In genomic region chr18:39635966-39636365, GRCh38 we compare ENCODE assay signal across 33 cellular contexts.
"Had no signal": no experiment of that assay in that cellular context is flagged by ENCODE, and none has a peak within 500 bp of the region (broad histone marks: within the 10 kb centered on the region; RNA-seq: fewer than 3 reads in every experiment).

No MANE protein-coding gene starts in this region.

- H3K27ac ChIP-seq: epithelial cell of prostate, esophagus squamous epithelium, gastroesophageal sphincter, hepatocyte, parathyroid adenoma, psoas muscle, stomach, thyroid gland, upper lobe of left lung, vagina had no signal

- H3K27ac Mint-ChIP-seq: activated naive CD4-positive, alpha-beta T cell treated with anti-CD3 and anti-CD28 coated beads, Interleukin-2, amount 10 ng/mL, durations not matched to agents 7 days and 5 days; activated naive CD8-positive, alpha-beta T cell treated with anti-CD3 and anti-CD28 coated beads, Interleukin-2, amount 10 ng/mL, durations not matched to agents 7 days and 5 days; naive thymus-derived CD8-positive, alpha-beta T cell; stimulated activated naive B cell treated with anti-CD40 and anti-IgM and Interleukin-4, amounts not matched to agents 10 μg/mL and 1 μg/mL and 100 μg/mL, for 72 hours had no signal

- H3K36me3 Mint-ChIP-seq: activated naive CD4-positive, alpha-beta T cell treated with anti-CD3 and anti-CD28 coated beads, Interleukin-2, amount 10 ng/mL, durations not matched to agents 7 days and 5 days; activated naive CD8-positive, alpha-beta T cell treated with anti-CD3 and anti-CD28 coated beads, Interleukin-2, amount 10 ng/mL, durations not matched to agents 7 days and 5 days; naive thymus-derived CD8-positive, alpha-beta T cell; stimulated activated naive B cell treated with anti-CD40 and anti-IgM and Interleukin-4, amounts not matched to agents 10 μg/mL and 1 μg/mL and 100 μg/mL, for 72 hours had no signal

- H3K9me3 ChIP-seq: esophagus squamous epithelium, gastroesophageal sphincter, psoas muscle, stomach, thyroid gland, upper lobe of left lung, vagina had no signal

- H2AFZ ChIP-seq: hepatocyte, parathyroid adenoma had no signal

- H3K36me3 ChIP-seq: esophagus squamous epithelium, gastroesophageal sphincter, stomach, thyroid gland, upper lobe of left lung, vagina had no signal

- H3K9ac ChIP-seq: parathyroid adenoma had no signal

- H3K4me1 ChIP-seq: esophagus squamous epithelium, gastroesophageal sphincter, parathyroid adenoma, psoas muscle, stomach, thyroid gland, upper lobe of left lung, vagina had no signal

- H3K4me2 ChIP-seq: hepatocyte had no signal

- ATAC-seq: activated CD4-positive, CD25-positive, alpha-beta regulatory T cell treated with anti-CD3 and anti-CD28 coated beads, Interleukin-2, amount 50 U/mL, for 24 hours; gastroesophageal sphincter; naive thymus-derived CD8-positive, alpha-beta T cell; psoas muscle; stimulated activated naive B cell treated with anti-CD40 and anti-IgM and Interleukin-4, amounts not matched to agents 10 μg/mL and 1 μg/mL and 100 μg/mL, for 72 hours had no signal

- H3K4me3 ChIP-seq: esophagus squamous epithelium, gastroesophageal sphincter, hepatocyte, psoas muscle, stomach, thyroid gland, upper lobe of left lung, vagina had no signal

- H3K27me3 ChIP-seq: esophagus squamous epithelium, gastroesophageal sphincter, hepatocyte, stomach, thyroid gland, upper lobe of left lung, vagina had no signal

- H3K4me3 Mint-ChIP-seq: activated naive CD4-positive, alpha-beta T cell treated with anti-CD3 and anti-CD28 coated beads, Interleukin-2, amount 10 ng/mL, durations not matched to agents 7 days and 5 days; activated naive CD8-positive, alpha-beta T cell treated with anti-CD3 and anti-CD28 coated beads, Interleukin-2, amount 10 ng/mL, durations not matched to agents 7 days and 5 days; naive thymus-derived CD8-positive, alpha-beta T cell; neural crest cell; stimulated activated naive B cell treated with anti-CD40 and anti-IgM and Interleukin-4, amounts not matched to agents 10 μg/mL and 1 μg/mL and 100 μg/mL, for 72 hours had no signal

- H3K79me2 ChIP-seq: hepatocyte, parathyroid adenoma had no signal

- DNase-seq: activated CD4-positive, alpha-beta T cell treated with anti-CD3 and anti-CD28 coated beads for 48 hours; activated CD4-positive, alpha-beta T cell treated with anti-CD3 and anti-CD28 coated beads, Interleukin-2, amount 50 U/mL, for 48 hours; activated CD8-positive, alpha-beta memory T cell treated with anti-CD3 and anti-CD28 coated beads for 24 hours; activated gamma-delta T cell; activated naive CD4-positive, alpha-beta T cell treated with anti-CD3 and anti-CD28 coated beads, Interleukin-2, amount 10 ng/mL, durations not matched to agents 7 days and 5 days; activated naive CD8-positive, alpha-beta T cell treated with anti-CD3 and anti-CD28 coated beads, Interleukin-2, amount 10 ng/mL, durations not matched to agents 7 days and 5 days; amniotic stem cell; central memory CD4-positive, alpha-beta T cell; dermis blood vessel endothelial cell; effector CD8-positive, alpha-beta T cell; esophagus squamous epithelium; islet precursor cell; midbrain; naive thymus-derived CD8-positive, alpha-beta T cell; nucleus accumbens; psoas muscle; stimulated activated CD4-positive, alpha-beta T cell treated with anti-CD3 and anti-CD28 coated beads, Interleukin-15, amount 100 ng/mL, for 24 hours; stimulated activated CD4-positive, alpha-beta T cell treated with anti-CD3 and anti-CD28 coated beads, Interleukin-2, amount 100 ng/mL, for 24 hours; stimulated activated naive B cell treated with anti-CD40 and anti-IgM and Interleukin-4, amounts not matched to agents 10 μg/mL and 1 μg/mL and 100 μg/mL, for 72 hours; stomach; T-helper 9 cell; thyroid gland; upper lobe of left lung had no signal

- FAIRE-seq: astrocyte, colon, TTC549 had no signal

- H3K27me3 Mint-ChIP-seq: activated naive CD4-positive, alpha-beta T cell treated with anti-CD3 and anti-CD28 coated beads, Interleukin-2, amount 10 ng/mL, durations not matched to agents 7 days and 5 days; activated naive CD8-positive, alpha-beta T cell treated with anti-CD3 and anti-CD28 coated beads, Interleukin-2, amount 10 ng/mL, durations not matched to agents 7 days and 5 days; naive thymus-derived CD8-positive, alpha-beta T cell; stimulated activated naive B cell treated with anti-CD40 and anti-IgM and Interleukin-4, amounts not matched to agents 10 μg/mL and 1 μg/mL and 100 μg/mL, for 72 hours had no signal

- H3K4me1 Mint-ChIP-seq: activated naive CD4-positive, alpha-beta T cell treated with anti-CD3 and anti-CD28 coated beads, Interleukin-2, amount 10 ng/mL, durations not matched to agents 7 days and 5 days; activated naive CD8-positive, alpha-beta T cell treated with anti-CD3 and anti-CD28 coated beads, Interleukin-2, amount 10 ng/mL, durations not matched to agents 7 days and 5 days; naive thymus-derived CD8-positive, alpha-beta T cell; neural crest cell; stimulated activated naive B cell treated with anti-CD40 and anti-IgM and Interleukin-4, amounts not matched to agents 10 μg/mL and 1 μg/mL and 100 μg/mL, for 72 hours had no signal
